Comparison of ENCODE assay signal across 12 cellular contexts in the genomic region with DNA sequence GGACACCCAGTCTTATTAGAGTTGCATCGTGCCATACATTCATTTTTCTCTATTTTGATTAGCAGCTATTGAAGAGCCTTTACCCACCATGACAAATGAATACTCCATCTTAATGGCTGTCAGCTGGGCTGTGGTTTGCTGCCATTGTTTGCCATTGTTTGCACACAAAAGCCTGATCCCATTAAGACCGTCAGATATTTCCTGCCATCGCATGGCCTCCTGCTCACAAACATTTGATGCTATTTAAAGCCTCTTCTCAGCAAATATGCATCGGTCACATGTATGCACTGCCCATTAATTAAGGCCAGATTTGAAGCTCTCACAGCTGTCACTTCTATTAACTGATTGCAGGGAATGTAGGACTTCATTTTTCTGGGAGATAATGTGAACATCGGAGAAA.
A peak's percentile ranks its signal among the peaks of the same experiment; 100 is the strongest.
DNase-seq lines count a peak whose midpoint lies in the region; ATAC-seq lines count a peak whose summit lies in the region.
"Had no signal": no experiment of that assay in that cellular context is flagged by ENCODE, and none has a peak within 500 bp of the region (broad histone marks: within the 10 kb centered on the region; RNA-seq: fewer than 3 reads in every experiment).

No MANE protein-coding gene starts in this region.

- DNase-seq in COR-L47 (lab: John Stamatoyannopoulos, UW) (peak; percentile 89), NCI-H1436 (lab: John Stamatoyannopoulos, UW) (peak; percentile 54), SHP77 treated with DMSO at 0.1 percent for 48 hours (lab: John Stamatoyannopoulos, UW) (peak; percentile 80), left ventricle myocardium superior (no peak), C1 segment of cervical spinal cord (lab: John Stamatoyannopoulos, UW) (no peak), HUDEP-2 (lab: John Stamatoyannopoulos, UW; ENCODE audit: unreplicated experiment in 76 of 76) (no peak)
- DNase-seq: posterior cingulate gyrus, T-helper 2 cell, tibial artery had no signal

- ATAC-seq in left ventricle myocardium superior (peak; percentile 45), GM21576 (IDR thresholded peaks at IDR 0.05; ENCODE audit: unreplicated experiment) (no peak), GM21381 (IDR thresholded peaks at IDR 0.05; ENCODE audit: unreplicated experiment) (no peak)
- ATAC-seq: esophagus mucosa had no signal

- intact Hi-C loops in left ventricle myocardium superior (cut with micrococcal nuclease): no loop called here

Comparison
In these comparisons a context has a peak if more than half of its experiments do, and no peak if none do; other contexts are left out.
1. DNase-seq: peak in COR-L47 (single experiment), NCI-H1436 (single experiment) and SHP77 treated with DMSO at 0.1 percent for 48 hours (single experiment); none in left ventricle myocardium superior (single experiment), C1 segment of cervical spinal cord (0 of 14) and HUDEP-2 (0 of 76).